In the genomic region with DNA sequence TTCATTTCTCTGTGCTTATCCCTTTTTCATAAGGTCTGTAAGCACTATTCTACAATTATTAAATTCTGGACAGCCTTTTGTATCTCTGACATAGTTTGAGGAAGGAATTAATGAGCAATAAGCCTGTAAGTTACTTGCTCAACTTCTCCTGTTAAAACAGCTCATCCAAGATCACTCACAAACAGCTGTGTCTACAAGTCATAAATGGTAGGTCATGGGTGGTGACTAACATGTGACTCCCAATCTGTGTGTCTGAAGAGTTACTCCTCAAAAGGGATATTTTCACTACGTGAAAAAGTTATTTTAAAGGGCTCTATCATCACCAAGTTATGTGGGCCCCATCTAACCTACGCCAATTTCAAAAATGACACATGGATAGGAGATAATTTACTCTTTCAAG, we compare ENCODE assay signal across 11 cellular contexts.
DNase-seq lines count a peak whose midpoint lies in the region; TF ChIP-seq lines count a peak whose summit lies in the region.
"Had no signal": no experiment of that assay in that cellular context is flagged by ENCODE, and none has a peak within 500 bp of the region (broad histone marks: within the 10 kb centered on the region; RNA-seq: fewer than 3 reads in every experiment).

No MANE protein-coding gene starts in this region.

- no peak overlapping the region for H3K4me2 ChIP-seq in trophoblast cell (ENCODE audit: low read length)

- no peak overlapping the region for H2BK5ac ChIP-seq in trophoblast cell (ENCODE audit: low read depth, low read length, poor library complexity)

- CTCF ChIA-PET in activated CD4-positive, alpha-beta T cell treated with anti-CD3 and anti-CD28 coated beads, Interleukin-2, amount 10 ng/mL, durations not matched to agents 7 days and 5 days (lab: Charles Lee): no interaction called here

- no peak overlapping the region for H3K27ac ChIP-seq in trophoblast cell (ENCODE audit: low read depth, low read length)
- no peak overlapping the region for H3K27ac ChIP-seq in suprapubic skin

- no peak for TF ChIP-seq CTCF in suprapubic skin (IDR thresholded peaks at IDR 0.05)

- no peak overlapping the region for H3K23ac ChIP-seq in trophoblast cell (ENCODE audit: low read length)

- peaks cover 3% of the 10 kb centered on the region for H3K79me1 ChIP-seq in trophoblast cell (ENCODE audit: low read length)

- H4K8ac ChIP-seq in trophoblast cell (ENCODE audit: low read depth, low read length): no peak overlapping the region

- no peaks in the 10 kb centered on the region for H3K36me3 ChIP-seq in MG63
- H3K36me3 ChIP-seq in trophoblast cell (ENCODE audit: control insufficient read depth in 1 of 2, insufficient read depth in 2 of 2, low read length in 2 of 2): no peaks in the 10 kb centered on the region
- no peaks in the 10 kb centered on the region for H3K36me3 ChIP-seq in suprapubic skin

- H2BK120ac ChIP-seq in trophoblast cell (ENCODE audit: insufficient read depth, low read length, poor library complexity): no peak overlapping the region

- H3K4me1 Mint-ChIP-seq in activated CD4-positive, alpha-beta T cell treated with anti-CD3 and anti-CD28 coated beads, Interleukin-2, amount 10 ng/mL, durations not matched to agents 7 days and 5 days: peaks cover 11% of the 10 kb centered on the region

- POLR2A ChIA-PET in activated CD4-positive, alpha-beta T cell treated with anti-CD3 and anti-CD28 coated beads, Interleukin-2, amount 10 ng/mL, durations not matched to agents 7 days and 5 days (lab: Charles Lee): no interaction called here

- H3K27me3 ChIP-seq in MG63 (no peaks in the 10 kb centered on the region), trophoblast cell (ENCODE audit: insufficient read depth, low read length) (no peaks in the 10 kb centered on the region), suprapubic skin (no peaks in the 10 kb centered on the region)
- H3K27me3 ChIP-seq: BLaER1 treated with 17β-estradiol and CSF1 and Interleukin-3, amounts not matched to agents 10 nM and 100 nM had no signal

- H4K12ac ChIP-seq in trophoblast cell (ENCODE audit: low read depth, low read length): no peak overlapping the region

- H3K36me3 Mint-ChIP-seq in activated CD4-positive, alpha-beta T cell treated with anti-CD3 and anti-CD28 coated beads, Interleukin-2, amount 10 ng/mL, durations not matched to agents 7 days and 5 days (ENCODE audit: low read depth): peaks cover 4% of the 10 kb centered on the region

- no peak for TF ChIP-seq EP300 in suprapubic skin (IDR thresholded peaks at IDR 0.05)

- peaks cover 24% of the 10 kb centered on the region for H3K9me3 Mint-ChIP-seq in activated CD4-positive, alpha-beta T cell treated with anti-CD3 and anti-CD28 coated beads, Interleukin-2, amount 10 ng/mL, durations not matched to agents 7 days and 5 days

- no peak overlapping the region for H3K4ac ChIP-seq in trophoblast cell (ENCODE audit: low read depth, low read length)

- H3K79me2 ChIP-seq in trophoblast cell (ENCODE audit: control insufficient read depth, insufficient read depth, low read length, poor library complexity): no peaks in the 10 kb centered on the region

- H3K4me3 ChIP-seq in MG63 (no peak overlapping the region), trophoblast cell (ENCODE audit: low read depth, low read length) (no peak overlapping the region), suprapubic skin (no peak overlapping the region)
- H3K4me3 ChIP-seq: BLaER1 treated with 17β-estradiol and CSF1 and Interleukin-3, amounts not matched to agents 10 nM and 100 nM had no signal

- H3K18ac ChIP-seq in trophoblast cell (ENCODE audit: low read length): no peak overlapping the region

- no peak overlapping the region for H3K4me3 Mint-ChIP-seq in activated CD4-positive, alpha-beta T cell treated with anti-CD3 and anti-CD28 coated beads, Interleukin-2, amount 10 ng/mL, durations not matched to agents 7 days and 5 days

- DNase-seq in activated CD4-positive, alpha-beta T cell treated with anti-CD3 and anti-CD28 coated beads for 48 hours: peak; percentile 18
- no peak for DNase-seq in activated CD4-positive, alpha-beta T cell treated with anti-CD3 and anti-CD28 coated beads, Interleukin-2, amount 10 ng/mL, durations not matched to agents 7 days and 5 days
- DNase-seq in MG63 (peak; percentile 38), epidermal melanocyte (ENCODE audit: insufficient read length, low spot score) (peak; percentile 13), trophoblast cell (peak; percentile 20 to 38), suprapubic skin (ENCODE audit: low spot score in 2 of 2) (no peak), Ammon's horn (ENCODE audit: low spot score) (no peak), NCI-H82 (lab: John Stamatoyannopoulos, UW) (no peak)
- DNase-seq: activated gamma-delta T cell treated with Interleukin-2 at 50 U/mL for 16 hours, T-helper 2 cell had no signal

- no peak overlapping the region for H3K14ac ChIP-seq in trophoblast cell (ENCODE audit: low read length)

- no peak overlapping the region for H2AFZ ChIP-seq in trophoblast cell (ENCODE audit: insufficient read depth, low read length, poor library complexity)

- H2AK5ac ChIP-seq in trophoblast cell (ENCODE audit: low read length): no peak overlapping the region

- no peak overlapping the region for H3K27ac Mint-ChIP-seq in activated CD4-positive, alpha-beta T cell treated with anti-CD3 and anti-CD28 coated beads, Interleukin-2, amount 10 ng/mL, durations not matched to agents 7 days and 5 days

- H4K91ac ChIP-seq in trophoblast cell (ENCODE audit: low read depth, low read length): no peak overlapping the region

- H3K9ac ChIP-seq in trophoblast cell (ENCODE audit: low read length): no peak overlapping the region

- TF ChIP-seq POLR2A in suprapubic skin (IDR thresholded peaks at IDR 0.05): no peak

- H3K27me3 Mint-ChIP-seq in activated CD4-positive, alpha-beta T cell treated with anti-CD3 and anti-CD28 coated beads, Interleukin-2, amount 10 ng/mL, durations not matched to agents 7 days and 5 days: no peaks in the 10 kb centered on the region

- no peaks in the 10 kb centered on the region for H3K4me1 ChIP-seq in trophoblast cell (ENCODE audit: control insufficient read depth in 1 of 2, insufficient read depth in 2 of 2, low read length in 2 of 2)
- no peaks in the 10 kb centered on the region for H3K4me1 ChIP-seq in suprapubic skin

- H3K9me3 ChIP-seq in MG63 (peaks cover 4% of the 10 kb centered on the region), trophoblast cell (ENCODE audit: insufficient read depth, low read depth, low read length) (no peaks in the 10 kb centered on the region), suprapubic skin (no peaks in the 10 kb centered on the region)

- no peak overlapping the region for H2BK12ac ChIP-seq in trophoblast cell (ENCODE audit: low read length)

- no CpG with 5 or more reads among the region's 2 CpGs for WGBS in trophoblast cell (ENCODE audit: extremely low coverage, insufficient coverage, insufficient read length)
- WGBS in suprapubic skin: 73% methylated on average over 2 of the region's 2 CpGs

Comparison
In these comparisons a context has a peak if more than half of its experiments do, and no peak if none do; other contexts are left out.
1. DNase-seq: peak in activated CD4-positive, alpha-beta T cell treated with anti-CD3 and anti-CD28 coated beads for 48 hours (single experiment), MG63 (single experiment), epidermal melanocyte (single experiment) and trophoblast cell (2 of 2); none in activated CD4-positive, alpha-beta T cell treated with anti-CD3 and anti-CD28 coated beads, Interleukin-2, amount 10 ng/mL, durations not matched to agents 7 days and 5 days (single experiment), suprapubic skin (0 of 2), Ammon's horn (single experiment) and NCI-H82 (single experiment).